In the genomic region with DNA sequence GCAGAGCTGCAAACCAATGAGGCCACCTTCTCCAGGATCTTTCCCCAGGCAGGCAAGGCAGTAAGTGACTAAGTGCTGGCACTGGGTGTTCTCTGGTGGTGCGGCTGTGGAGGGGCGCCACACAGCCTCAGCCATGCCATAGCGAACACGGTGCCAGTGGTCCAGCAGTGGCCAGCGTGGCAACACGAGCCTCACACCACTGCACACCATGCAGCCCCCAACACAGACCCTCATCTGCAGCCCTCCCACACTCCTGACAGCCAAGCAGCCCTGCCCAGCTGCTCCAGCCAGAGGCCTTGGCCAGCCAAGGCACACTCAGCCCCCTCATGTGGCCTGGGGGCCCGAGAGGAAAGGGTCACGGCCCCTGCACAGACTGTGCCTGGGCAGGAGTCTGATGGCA, we compare ENCODE assay signal across 27 cellular contexts. TPM values are rescaled to one million over a fixed set of nuclear protein-coding genes. Genes with fewer than 3 reads are reported as not detected.
DNase-seq lines count a peak whose midpoint lies in the region; ATAC-seq, FAIRE-seq and TF ChIP-seq lines count a peak whose summit lies in the region.
"Had no signal": no experiment of that assay in that cellular context is flagged by ENCODE, and none has a peak within 500 bp of the region (broad histone marks: within the 10 kb centered on the region; RNA-seq: fewer than 3 reads in every experiment).

No MANE protein-coding gene starts in this region.

- H3K9ac ChIP-seq in HCT116 (ENCODE audit: low read length) = no peak overlapping the region
- H3K9ac ChIP-seq in astrocyte (ENCODE audit: low read length) = peak overlapping the region; percentile 31

- RAD21 ChIA-PET in HCT116 (lab: Charles Lee; ENCODE audit: low non-redundant PET in 1 of 2, low total read pairs in 2 of 2, uncharacterized antibody in 2 of 2, unreplicated experiment in 2 of 2) = no interaction called here

- H3K79me2 ChIP-seq in HCT116 (ENCODE audit: insufficient read depth, low read length) (peaks cover 89% of the 10 kb centered on the region), astrocyte (ENCODE audit: insufficient read depth, low read length) (peaks cover 82% of the 10 kb centered on the region), osteoblast (ENCODE audit: insufficient read depth, low read length) (peaks cover 81% of the 10 kb centered on the region), hepatocyte (peaks cover 86% of the 10 kb centered on the region)

- CTCF ChIA-PET in HCT116 (lab: Charles Lee) = no interaction called here

- H3K36me3 ChIP-seq in HCT116 (ENCODE audit: control insufficient read depth in 1 of 2, insufficient read depth in 2 of 2, low read length in 2 of 2) (peaks cover 6 to 13% of the 10 kb centered on the region in 2 experiments; a peak in 2 of 4 replicates), astrocyte (ENCODE audit: insufficient read depth, low read length) (peaks cover 2% of the 10 kb centered on the region), osteoblast (ENCODE audit: insufficient read depth, low read length) (peaks cover 23% of the 10 kb centered on the region), hepatocyte (replicated peaks; ENCODE audit: insufficient read depth, low read depth) (no peaks in the 10 kb centered on the region)

- TF ChIP-seq POLR2A in HCT116 (IDR thresholded peaks at IDR 0.05; ENCODE audit: borderline replicate concordance, extremely low read depth, insufficient read depth, insufficient read length) = no peak

- H3K27ac Mint-ChIP-seq in astrocyte (ENCODE audit: unreplicated experiment) = no peak overlapping the region

- H3K27me3 ChIP-seq in HCT116 (ENCODE audit: insufficient read depth, low read length) (no peaks in the 10 kb centered on the region), astrocyte (ENCODE audit: insufficient read depth, low read length) (no peaks in the 10 kb centered on the region), osteoblast (ENCODE audit: insufficient read depth, low read length) (no peaks in the 10 kb centered on the region), hepatocyte (no peaks in the 10 kb centered on the region)
- H3K27me3 ChIP-seq: Peyer's patch, SJCRH30 had no signal

- POLR2A ChIA-PET in HCT116 (lab: Charles Lee) = no interaction called here

- ATAC-seq in HCT116 (no peak), HG03565 (IDR thresholded peaks at IDR 0.05; ENCODE audit: unreplicated experiment) (no peak)
- ATAC-seq: activated naive CD8-positive, alpha-beta T cell treated with anti-CD3 and anti-CD28 coated beads, Interleukin-2, amount 50 U/mL, for 24 hours; natural killer cell; sciatic nerve had no signal

- H2AFZ ChIP-seq in HCT116 (ENCODE audit: low read depth, low read length, poor library complexity, severe bottlenecking) (no peak overlapping the region), astrocyte (ENCODE audit: low read depth, low read length) (no peak overlapping the region), osteoblast (ENCODE audit: low read length) (no peak overlapping the region), hepatocyte (no peak overlapping the region)

- TF ChIP-seq CTCF in C4-2B (conservative IDR thresholded peaks at IDR 0.05) = no peak
- no peak for TF ChIP-seq CTCF in HCT116 (IDR thresholded peaks at IDR 0.05 in 2 of 3, conservative IDR thresholded peaks at IDR 0.05 in 1 of 3; ENCODE audit: borderline replicate concordance in 1 of 3, insufficient read depth in 1 of 3, low read depth in 2 of 3, low read length in 2 of 3)
- no peak for TF ChIP-seq CTCF in astrocyte (IDR thresholded peaks at IDR 0.05; ENCODE audit: insufficient read depth, low read depth, low read length)
- no peak for TF ChIP-seq CTCF in osteoblast (IDR thresholded peaks at IDR 0.05; ENCODE audit: extremely low read depth, low read depth, low read length)
- no peak for TF ChIP-seq CTCF in hepatocyte (IDR thresholded peaks at IDR 0.05; ENCODE audit: poor library complexity)

- TSS peak; percentile 24 for BruUV-seq in HCT116 (replicated peaks; lab: Mats Ljungman, UMichigan)

- peaks cover 26% of the 10 kb centered on the region for H3K4me1 Mint-ChIP-seq in astrocyte (ENCODE audit: low read depth, unreplicated experiment)

- H3K9me3 ChIP-seq in HCT116 (ENCODE audit: control insufficient read depth in 1 of 2, insufficient read depth in 1 of 2, low read depth in 1 of 2, low read length in 2 of 2) = no peaks in the 10 kb centered on the region
- no peaks in the 10 kb centered on the region for H3K9me3 ChIP-seq in astrocyte (ENCODE audit: insufficient read depth, low read depth, low read length)
- H3K9me3 ChIP-seq in osteoblast (ENCODE audit: low read depth, low read length) = no peaks in the 10 kb centered on the region
- H3K9me3 ChIP-seq in hepatocyte (ENCODE audit: low read depth) = no peaks in the 10 kb centered on the region
- H3K9me3 ChIP-seq: Peyer's patch, SJCRH30 had no signal

- no peak for FAIRE-seq in astrocyte (lab: Jason Lieb, UNC)
- FAIRE-seq: endothelial cell of umbilical vein, H54, kidney had no signal

- peaks cover 9% of the 10 kb centered on the region for H3K36me3 Mint-ChIP-seq in astrocyte (ENCODE audit: low read depth, unreplicated experiment)
- H3K36me3 Mint-ChIP-seq: natural killer cell had no signal

- no peak overlapping the region for H3K4me3 Mint-ChIP-seq in astrocyte (ENCODE audit: unreplicated experiment)

- H3K4me2 ChIP-seq in HCT116 (ENCODE audit: low read length) = no peak overlapping the region
- H3K4me2 ChIP-seq in astrocyte (ENCODE audit: low read length) = peak overlapping the region; percentile 35
- no peak overlapping the region for H3K4me2 ChIP-seq in osteoblast (ENCODE audit: insufficient read depth, low read length)
- H3K4me2 ChIP-seq in hepatocyte = no peak overlapping the region

- H3K27ac ChIP-seq in C4-2B (peak overlapping the region; percentile 10), HCT116 (ENCODE audit: low read depth, low read length) (no peak overlapping the region; the same call in 1 of the 2 replicates), astrocyte (ENCODE audit: low read depth, low read length) (no peak overlapping the region), osteoblast (ENCODE audit: low read depth, low read length) (peak overlapping the region; percentile 33), hepatocyte (no peak overlapping the region)
- H3K27ac ChIP-seq: Peyer's patch, SJCRH30 had no signal

- no peaks in the 10 kb centered on the region for H3K27me3 Mint-ChIP-seq in astrocyte (ENCODE audit: low read depth, unreplicated experiment)
- H3K27me3 Mint-ChIP-seq: activated naive CD8-positive, alpha-beta T cell treated with anti-CD3 and anti-CD28 coated beads, Interleukin-2, amount 50 U/mL, for 24 hours; brain had no signal

- DNase-seq in HCT116 (ENCODE audit: low read depth, low spot score) (no peak), astrocyte (ENCODE audit: low read depth) (no peak), osteoblast (ENCODE audit: insufficient read length, low spot score, missing footprints) (no peak), NCI-H2171 (lab: John Stamatoyannopoulos, UW) (no peak), hepatocyte (ENCODE audit: low spot score) (no peak)
- DNase-seq: activated CD4-positive, alpha-beta T cell treated with anti-CD3 and anti-CD28 coated beads, Interleukin-2, amount 50 U/mL, for 48 hours; activated CD4-positive, CD25-positive, alpha-beta regulatory T cell; activated effector memory CD4-positive, alpha-beta T cell treated with Interleukin-2 at 50 U/mL for 16 hours; activated naive CD8-positive, alpha-beta T cell treated with anti-CD3 and anti-CD28 coated beads, Interleukin-2, amount 50 U/mL, for 24 hours; cerebellar nuclear complex; KG1; kidney; midbrain; MM.1S; natural killer cell; NCI-H2029 treated with DMSO at 0.1 percent for 48 hours; NCI-H2227 treated with DMSO at 0.1 percent for 48 hours; NCI-H526 treated with DMSO at 0.1 percent for 48 hours; Peyer's patch; SJCRH30; stimulated activated naive CD4-positive, alpha-beta T cell treated with Interleukin-2 at 50 U/mL for 16 hours had no signal

- H4K20me1 ChIP-seq in HCT116 (ENCODE audit: insufficient read depth) (peaks cover 10% of the 10 kb centered on the region; the same call in 1 of the 2 replicates), astrocyte (ENCODE audit: insufficient read depth, low read length) (peaks cover 71% of the 10 kb centered on the region), osteoblast (ENCODE audit: insufficient read depth, low read length) (peaks cover 51% of the 10 kb centered on the region), hepatocyte (ENCODE audit: insufficient read depth, poor library complexity, severe bottlenecking) (peaks cover 32% of the 10 kb centered on the region)

- TF ChIP-seq RAD21 in HCT116 (IDR thresholded peaks at IDR 0.05; ENCODE audit: low read depth) = no peak

- 99% methylated on average over 7 of the region's 8 CpGs for WGBS in hepatocyte (ENCODE audit: low lambda C conversion rate, missing lambda C conversion rate)

- H3K4me1 ChIP-seq in HCT116 (ENCODE audit: control insufficient read depth in 1 of 2, insufficient read depth in 2 of 2, low read length in 2 of 2) = peaks cover 31 to 53% of the 10 kb centered on the region in 2 experiments
- peaks cover 38% of the 10 kb centered on the region for H3K4me1 ChIP-seq in astrocyte (ENCODE audit: insufficient read depth, low read length)
- peaks cover 22% of the 10 kb centered on the region for H3K4me1 ChIP-seq in osteoblast (ENCODE audit: insufficient read depth, low read length)
- peaks cover 20% of the 10 kb centered on the region for H3K4me1 ChIP-seq in hepatocyte (ENCODE audit: insufficient read depth)

- no peaks in the 10 kb centered on the region for H3K9me3 Mint-ChIP-seq in astrocyte (ENCODE audit: unreplicated experiment)
- H3K9me3 Mint-ChIP-seq: activated naive CD8-positive, alpha-beta T cell treated with anti-CD3 and anti-CD28 coated beads, Interleukin-2, amount 50 U/mL, for 24 hours; brain; natural killer cell had no signal

- H3K9me2 ChIP-seq in HCT116 (ENCODE audit: insufficient read depth) = no peaks in the 10 kb centered on the region
- no peaks in the 10 kb centered on the region for H3K9me2 ChIP-seq in hepatocyte (replicated peaks; ENCODE audit: insufficient read depth)

- intact Hi-C loops in HCT116 (cut with micrococcal nuclease) = no loop called here

- H3K4me3 ChIP-seq in HCT116 (replicated peaks in 1 of 2; ENCODE audit: low read depth in 1 of 2, low read length in 2 of 2) (no peak overlapping the region), astrocyte (ENCODE audit: insufficient read depth, low read depth, low read length) (no peak overlapping the region), osteoblast (ENCODE audit: insufficient read depth, low read length) (no peak overlapping the region), hepatocyte (no peak overlapping the region)
- H3K4me3 ChIP-seq: Peyer's patch, SJCRH30 had no signal

RNA-seq across cellular contexts. Expression of gene INTS11, which starts 3.0 kb away (rescaled TPM):
- 161 TPM for total RNA-seq in HCT116 (2021; ENCODE audit: unreplicated experiment)
- 161 and 165 TPM in 2 replicates for polyA plus RNA-seq in HCT116 (2012)
- 75.9 and 84.8 TPM in 2 replicates for total RNA-seq in astrocyte
- 53.3 and 59.7 TPM in 2 replicates for total RNA-seq in osteoblast
- total RNA-seq in hepatocyte = 72.1 and 80.6 TPM in 2 replicates
- polyA plus RNA-seq in hepatocyte = 73.7 and 80.4 TPM in 2 replicates

RNA-seq across cellular contexts. Expression of gene CPTP, which starts 3.1 kb away (rescaled TPM):
- total RNA-seq in HCT116 (2021; ENCODE audit: unreplicated experiment) (16.3 TPM), astrocyte (25.6 and 28.5 TPM in 2 replicates), osteoblast (12.7 and 13.8 TPM in 2 replicates), hepatocyte (12.8 and 22.9 TPM in 2 replicates)
- polyA plus RNA-seq in HCT116 (2012) = 11.2 and 13.9 TPM in 2 replicates
- 43.2 and 45.6 TPM in 2 replicates for polyA plus RNA-seq in hepatocyte

RNA-seq across cellular contexts. Expression of gene TAS1R3, which starts 9.6 kb away (rescaled TPM):
- total RNA-seq in HCT116 (2021; ENCODE audit: unreplicated experiment) (0.07 TPM), astrocyte (0.41 and 0.50 TPM in 2 replicates), osteoblast (under 0.01 TPM in 2 replicates), hepatocyte (0.17 TPM in 1 of 2 replicates, not detected in the other)
- polyA plus RNA-seq in HCT116 (2012) = 0.33 and 0.37 TPM in 2 replicates
- 0.42 and 1.0 TPM in 2 replicates for polyA plus RNA-seq in hepatocyte

RNA-seq across cellular contexts. Expression of gene PUSL1, which starts 13.1 kb away (rescaled TPM):
- 47.2 TPM for total RNA-seq in HCT116 (2021; ENCODE audit: unreplicated experiment)
- polyA plus RNA-seq in HCT116 (2012) = 29.8 and 33.2 TPM in 2 replicates
- total RNA-seq in astrocyte = 28.0 and 29.4 TPM in 2 replicates
- 19.4 and 29.3 TPM in 2 replicates for total RNA-seq in osteoblast
- 27.7 and 36.2 TPM in 2 replicates for total RNA-seq in hepatocyte
- 27.4 and 37.2 TPM in 2 replicates for polyA plus RNA-seq in hepatocyte

RNA-seq across cellular contexts. Expression of gene ACAP3, which starts 13.7 kb away (rescaled TPM):
- total RNA-seq in HCT116 (2021; ENCODE audit: unreplicated experiment) = 38.8 TPM
- 28.8 and 32.5 TPM in 2 replicates for polyA plus RNA-seq in HCT116 (2012)
- 60.2 and 64.0 TPM in 2 replicates for total RNA-seq in astrocyte
- 31.2 and 46.7 TPM in 2 replicates for total RNA-seq in osteoblast
- total RNA-seq in hepatocyte = 50.9 and 56.0 TPM in 2 replicates
- 87.1 and 108 TPM in 2 replicates for polyA plus RNA-seq in hepatocyte

Comparison
In these comparisons a context has a peak if more than half of its experiments do, and no peak if none do; other contexts are left out.
1. H3K27ac ChIP-seq: peak in C4-2B (single experiment) and osteoblast (single experiment); none in HCT116 (single experiment), astrocyte (single experiment) and hepatocyte (single experiment).